26 cellular contexts compared by ENCODE assay signal in the genomic region with DNA sequence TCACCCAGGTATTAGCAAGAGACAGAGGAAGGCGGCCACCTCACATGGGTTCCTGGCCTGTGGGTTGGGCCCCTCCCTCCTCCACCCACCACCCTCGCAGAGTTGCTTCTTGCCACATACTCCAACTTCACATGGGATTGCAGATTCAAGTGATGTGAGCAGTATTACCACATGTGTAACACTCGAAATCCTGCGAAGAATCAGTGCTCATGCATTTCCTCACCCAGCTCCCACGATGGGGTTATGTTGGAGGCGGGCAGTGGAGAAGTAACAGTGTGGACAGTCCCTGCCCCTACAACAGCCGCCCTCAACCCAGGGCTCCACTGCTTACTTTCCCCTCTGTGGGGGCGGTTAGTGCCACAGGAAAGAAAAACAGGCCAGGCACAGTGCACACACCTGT. TPM values are rescaled to one million over a fixed set of nuclear protein-coding genes. Genes with fewer than 3 reads are reported as not detected.
A peak's percentile ranks its signal among the peaks of the same experiment; 100 is the strongest.
DNase-seq lines count a peak whose midpoint lies in the region; ATAC-seq and TF ChIP-seq lines count a peak whose summit lies in the region.
"Had no signal": no experiment of that assay in that cellular context is flagged by ENCODE, and none has a peak within 500 bp of the region (broad histone marks: within the 10 kb centered on the region; RNA-seq: fewer than 3 reads in every experiment).

No MANE protein-coding gene starts in this region.

- H3K4me1 Mint-ChIP-seq in activated naive CD4-positive, alpha-beta T cell treated with anti-CD3 and anti-CD28 coated beads, Interleukin-2, amount 10 ng/mL, durations not matched to agents 7 days and 5 days: peaks cover 17% of the 10 kb centered on the region
- H3K4me1 Mint-ChIP-seq in activated CD4-positive, alpha-beta T cell treated with anti-CD3 and anti-CD28 coated beads, Interleukin-2, amount 10 ng/mL, durations not matched to agents 7 days and 5 days: peaks cover 18% of the 10 kb centered on the region

- no peak overlapping the region for H3K18ac ChIP-seq in mesendoderm (ENCODE audit: low read length)

- H3K4ac ChIP-seq in mesendoderm (ENCODE audit: low read depth, low read length): no peak overlapping the region

- no peak for TF ChIP-seq CTCF in heart right ventricle (IDR thresholded peaks at IDR 0.05)

- H3K4me1 ChIP-seq in mesendoderm (ENCODE audit: control insufficient read depth, low read depth, low read length) (no peaks in the 10 kb centered on the region), heart right ventricle (peaks cover 0 to 30% (median 7%) of the 10 kb centered on the region in 9 donors)

- H3K27me3 ChIP-seq in mesendoderm (ENCODE audit: insufficient read depth, low read length, poor library complexity) (peaks cover 18% of the 10 kb centered on the region), heart right ventricle (peaks cover 7 to 13% (median 11%) of the 10 kb centered on the region in 7 donors)
- H3K27me3 ChIP-seq: Peyer's patch had no signal

- H3K36me3 ChIP-seq in mesendoderm (ENCODE audit: control insufficient read depth, insufficient read depth, low read length) (no peaks in the 10 kb centered on the region), heart right ventricle (no peaks in the 10 kb centered on the region)
- H3K36me3 ChIP-seq: Peyer's patch had no signal

- H2BK120ac ChIP-seq in mesendoderm (ENCODE audit: low read depth, low read length): no peak overlapping the region

- no peak overlapping the region for H4K8ac ChIP-seq in mesendoderm (ENCODE audit: low read depth, low read length)

- no peak for ATAC-seq in activated naive CD4-positive, alpha-beta T cell treated with anti-CD3 and anti-CD28 coated beads, Interleukin-2, amount 50 U/mL, for 72 hours
- ATAC-seq in heart right ventricle: no peak
- ATAC-seq: HCT116 had no signal

- no CpG with 5 or more reads among the region's 8 CpGs for WGBS in mesendoderm (ENCODE audit: extremely low coverage, insufficient coverage, low lambda C conversion rate)
- 89 to 94% methylated on average over 8 of the region's 8 CpGs for WGBS in heart right ventricle, 2 donors

- peaks cover 44% of the 10 kb centered on the region for H3K27me3 Mint-ChIP-seq in activated naive CD4-positive, alpha-beta T cell treated with anti-CD3 and anti-CD28 coated beads, Interleukin-2, amount 10 ng/mL, durations not matched to agents 7 days and 5 days
- peaks cover 24% of the 10 kb centered on the region for H3K27me3 Mint-ChIP-seq in activated CD4-positive, alpha-beta T cell treated with anti-CD3 and anti-CD28 coated beads, Interleukin-2, amount 10 ng/mL, durations not matched to agents 7 days and 5 days

- H3K23ac ChIP-seq in mesendoderm (ENCODE audit: low read length): peak overlapping the region; percentile 24

- no peak overlapping the region for H3K27ac ChIP-seq in mesendoderm (ENCODE audit: low read depth, low read length)
- H3K27ac ChIP-seq in heart right ventricle: no peak overlapping the region
- H3K27ac ChIP-seq: Peyer's patch, SK-N-MC had no signal

- no peaks in the 10 kb centered on the region for H3K79me1 ChIP-seq in mesendoderm (ENCODE audit: low read length)

- intact Hi-C loops in heart right ventricle (cut with DNase I): no loop called here

- no peak for DNase-seq in activated naive CD4-positive, alpha-beta T cell treated with anti-CD3 and anti-CD28 coated beads, Interleukin-2, amount 10 ng/mL, durations not matched to agents 7 days and 5 days
- no peak for DNase-seq in activated naive CD4-positive, alpha-beta T cell treated with anti-CD3 and anti-CD28 coated beads, Interleukin-2, amount 50 U/mL, for 72 hours (ENCODE audit: low spot score in 2 of 2)
- DNase-seq in amniotic epithelial cell (ENCODE audit: low read depth) (peak; percentile 20), mesendoderm (no peak), heart right ventricle (no peak), pons (ENCODE audit: low spot score) (no peak), UCSD-AML1 (lab: John Stamatoyannopoulos, UW; ENCODE audit: unreplicated experiment) (no peak)
- DNase-seq in activated CD4-positive, alpha-beta T cell treated with anti-CD3 and anti-CD28 coated beads, Interleukin-2, amount 10 ng/mL, durations not matched to agents 7 days and 5 days: no peak
- DNase-seq: C1 segment of cervical spinal cord; CD8-positive, alpha-beta memory T cell; DMS79 treated with DMSO at 0.1 percent for 48 hours; GF-D8; IMR-90; KG1; MM.1S; NCI-H1105 treated with DMSO at 0.1 percent for 48 hours; NCI-H2029 treated with DMSO at 0.1 percent for 48 hours; NCI-H526 treated with DMSO at 0.1 percent for 48 hours; Peyer's patch; SHP77 treated with DMSO at 0.1 percent for 48 hours had no signal

- no peak overlapping the region for H3K4me2 ChIP-seq in mesendoderm (ENCODE audit: low read length)

- no peak overlapping the region for H2BK5ac ChIP-seq in mesendoderm (ENCODE audit: low read length)

- POLR2A ChIA-PET in activated CD4-positive, alpha-beta T cell treated with anti-CD3 and anti-CD28 coated beads, Interleukin-2, amount 10 ng/mL, durations not matched to agents 7 days and 5 days (lab: Charles Lee): no interaction called here

- H3K79me2 ChIP-seq in mesendoderm (ENCODE audit: control insufficient read depth, insufficient read depth, low read length): no peaks in the 10 kb centered on the region

- H3K56ac ChIP-seq in mesendoderm (ENCODE audit: low read length): no peak overlapping the region

- CTCF ChIA-PET in activated naive CD4-positive, alpha-beta T cell treated with anti-CD3 and anti-CD28 coated beads, Interleukin-2, amount 10 ng/mL, durations not matched to agents 7 days and 5 days (lab: Charles Lee): no interaction called here
- CTCF ChIA-PET in activated CD4-positive, alpha-beta T cell treated with anti-CD3 and anti-CD28 coated beads, Interleukin-2, amount 10 ng/mL, durations not matched to agents 7 days and 5 days (lab: Charles Lee): no interaction called here

- no peaks in the 10 kb centered on the region for H3K9me3 Mint-ChIP-seq in activated naive CD4-positive, alpha-beta T cell treated with anti-CD3 and anti-CD28 coated beads, Interleukin-2, amount 10 ng/mL, durations not matched to agents 7 days and 5 days
- no peaks in the 10 kb centered on the region for H3K9me3 Mint-ChIP-seq in activated naive CD4-positive, alpha-beta T cell treated with anti-CD3 and anti-CD28 coated beads, Interleukin-2, amount 50 U/mL, for 72 hours
- no peaks in the 10 kb centered on the region for H3K9me3 Mint-ChIP-seq in activated CD4-positive, alpha-beta T cell treated with anti-CD3 and anti-CD28 coated beads, Interleukin-2, amount 10 ng/mL, durations not matched to agents 7 days and 5 days
- H3K9me3 Mint-ChIP-seq: CD8-positive, alpha-beta memory T cell had no signal

- H3K27ac Mint-ChIP-seq in activated naive CD4-positive, alpha-beta T cell treated with anti-CD3 and anti-CD28 coated beads, Interleukin-2, amount 10 ng/mL, durations not matched to agents 7 days and 5 days: peak overlapping the region; percentile 21
- no peak overlapping the region for H3K27ac Mint-ChIP-seq in activated naive CD4-positive, alpha-beta T cell treated with anti-CD3 and anti-CD28 coated beads, Interleukin-2, amount 50 U/mL, for 72 hours
- no peak overlapping the region for H3K27ac Mint-ChIP-seq in activated CD4-positive, alpha-beta T cell treated with anti-CD3 and anti-CD28 coated beads, Interleukin-2, amount 10 ng/mL, durations not matched to agents 7 days and 5 days

- no peak overlapping the region for H3K4me3 Mint-ChIP-seq in activated naive CD4-positive, alpha-beta T cell treated with anti-CD3 and anti-CD28 coated beads, Interleukin-2, amount 10 ng/mL, durations not matched to agents 7 days and 5 days
- H3K4me3 Mint-ChIP-seq in activated CD4-positive, alpha-beta T cell treated with anti-CD3 and anti-CD28 coated beads, Interleukin-2, amount 10 ng/mL, durations not matched to agents 7 days and 5 days: no peak overlapping the region
- H3K4me3 Mint-ChIP-seq: CD8-positive, alpha-beta memory T cell had no signal

- H2BK15ac ChIP-seq in mesendoderm (replicated peaks; ENCODE audit: low read depth): no peak overlapping the region

- no peaks in the 10 kb centered on the region for H3K36me3 Mint-ChIP-seq in activated naive CD4-positive, alpha-beta T cell treated with anti-CD3 and anti-CD28 coated beads, Interleukin-2, amount 10 ng/mL, durations not matched to agents 7 days and 5 days
- H3K36me3 Mint-ChIP-seq in activated naive CD4-positive, alpha-beta T cell treated with anti-CD3 and anti-CD28 coated beads, Interleukin-2, amount 50 U/mL, for 72 hours: no peaks in the 10 kb centered on the region
- H3K36me3 Mint-ChIP-seq in activated CD4-positive, alpha-beta T cell treated with anti-CD3 and anti-CD28 coated beads, Interleukin-2, amount 10 ng/mL, durations not matched to agents 7 days and 5 days (ENCODE audit: low read depth): peaks cover 3% of the 10 kb centered on the region

- H3K4me3 ChIP-seq in mesendoderm (ENCODE audit: low read length) (no peak overlapping the region), heart right ventricle (no peak overlapping the region)
- H3K4me3 ChIP-seq: Peyer's patch, SK-N-MC had no signal

- no peaks in the 10 kb centered on the region for H3K9me3 ChIP-seq in heart right ventricle
- H3K9me3 ChIP-seq: Peyer's patch had no signal

- no peak overlapping the region for H2AK5ac ChIP-seq in mesendoderm (ENCODE audit: low read length)

- no peak overlapping the region for H3K9ac ChIP-seq in mesendoderm (ENCODE audit: low read length)

- no peak overlapping the region for H4K5ac ChIP-seq in mesendoderm (ENCODE audit: low read length)

RNA-seq across cellular contexts. Expression of gene FBP1, which starts 3.9 kb away (rescaled TPM):
- 1 to 10 TPM in 1 of 2 donors, under 1 TPM in 1; 0.89 to 1.2 TPM for total RNA-seq in activated naive CD4-positive, alpha-beta T cell treated with anti-CD3 and anti-CD28 coated beads, Interleukin-2, amount 50 U/mL, for 72 hours
- polyA plus RNA-seq in mesendoderm (2013, experiment 1 of 2): 1.7 TPM
- 1.2 TPM for polyA plus RNA-seq in mesendoderm (2013, experiment 2 of 2)
- total RNA-seq in heart right ventricle: 1 to 10 TPM in 3 of 10 donors, under 1 TPM in 7; 0.16 to 9.7 (median 0.52) TPM
- 1 to 10 TPM in 1 of 2 donors, under 1 TPM in 1; 0.51 to 2.0 TPM for polyA plus RNA-seq in heart right ventricle
- under 1 TPM; 0.27 to 0.40 TPM for total RNA-seq in activated CD4-positive, alpha-beta T cell treated with anti-CD3 and anti-CD28 coated beads, Interleukin-2, amount 10 ng/mL, durations not matched to agents 7 days and 5 days
- total RNA-seq: H4, IMR-90 had no signal
- polyA plus RNA-seq: AG04450, IMR-90 had no signal

RNA-seq across cellular contexts. Expression of gene FBP2, which starts 49.6 kb away (rescaled TPM):
- not detected for total RNA-seq in activated naive CD4-positive, alpha-beta T cell treated with anti-CD3 and anti-CD28 coated beads, Interleukin-2, amount 50 U/mL, for 72 hours
- polyA plus RNA-seq in mesendoderm (2013, experiment 1 of 2): 0.03 TPM
- 0.03 TPM for polyA plus RNA-seq in mesendoderm (2013, experiment 2 of 2)
- under 1 TPM in 1 of 10 donors, not detected in 9; 0.51 TPM for total RNA-seq in heart right ventricle
- under 1 TPM in 1 of 2 donors, not detected in 1; 0.04 TPM for polyA plus RNA-seq in heart right ventricle
- total RNA-seq in activated CD4-positive, alpha-beta T cell treated with anti-CD3 and anti-CD28 coated beads, Interleukin-2, amount 10 ng/mL, durations not matched to agents 7 days and 5 days: not detected
- total RNA-seq: CD8-positive, alpha-beta memory T cell; IMR-90; NCI-H460; OCI-LY7; Peyer's patch had no signal
- polyA plus RNA-seq: AG04450; CD8-positive, alpha-beta memory T cell; IMR-90 had no signal
